ENCODE assay signal across 1 cellular context in genomic region chr19:1836458-1837221, GRCh38.
TF ChIP-seq lines count a peak whose summit lies in the region.

No MANE protein-coding gene starts in this region.

TF ChIP-seq in K562, 482 proteins besides CTCF, POLR2A, EP300 and RAD21 (continues in another document):
- 0 out of 2 replicates have a peak, but pooled peaks have one; percentile 46 for TF ChIP-seq MTA1 (IDR thresholded peaks at IDR 0.05; ENCODE audit: borderline replicate concordance)
- peak in 1 of 2 experiments; percentile 77; a peak in 2 of 4 replicates for TF ChIP-seq NONO (IDR thresholded peaks at IDR 0.05; ENCODE audit: low read depth in 2 of 2, low read length in 1 of 2)
- peak; percentile 72; the same call in 1 of the 2 replicates for TF ChIP-seq L3MBTL2 (IDR thresholded peaks at IDR 0.05)
- peak; percentile 84 for TF ChIP-seq FOXM1 (IDR thresholded peaks at IDR 0.05; ENCODE audit: low read depth)
- TF ChIP-seq FOXM1 (CRISPR knock-in tag; IDR thresholded peaks at IDR 0.05; ENCODE audit: low read depth), result no peak
- no peak for TF ChIP-seq ZNF586 (CRISPR knock-in tag; conservative IDR thresholded peaks at IDR 0.05)
- TF ChIP-seq ARID1B (IDR thresholded peaks at IDR 0.05), result peak; percentile 98
- peak; percentile 64; the same call in 1 of the 2 replicates for TF ChIP-seq ZNF395 (CRISPR knock-in tag; IDR thresholded peaks at IDR 0.05)
- peak; percentile 81; the same call in 1 of the 2 replicates for TF ChIP-seq STAT5A (IDR thresholded peaks at IDR 0.05; ENCODE audit: borderline replicate concordance, low read length)
- TF ChIP-seq PML (IDR thresholded peaks at IDR 0.05; ENCODE audit: low read length), result peak; percentile 88
- peak; percentile 17; the same call in 1 of the 2 replicates for TF ChIP-seq ESRRA (IDR thresholded peaks at IDR 0.05; ENCODE audit: borderline replicate concordance, low read depth)
- TF ChIP-seq, protein P1, sequence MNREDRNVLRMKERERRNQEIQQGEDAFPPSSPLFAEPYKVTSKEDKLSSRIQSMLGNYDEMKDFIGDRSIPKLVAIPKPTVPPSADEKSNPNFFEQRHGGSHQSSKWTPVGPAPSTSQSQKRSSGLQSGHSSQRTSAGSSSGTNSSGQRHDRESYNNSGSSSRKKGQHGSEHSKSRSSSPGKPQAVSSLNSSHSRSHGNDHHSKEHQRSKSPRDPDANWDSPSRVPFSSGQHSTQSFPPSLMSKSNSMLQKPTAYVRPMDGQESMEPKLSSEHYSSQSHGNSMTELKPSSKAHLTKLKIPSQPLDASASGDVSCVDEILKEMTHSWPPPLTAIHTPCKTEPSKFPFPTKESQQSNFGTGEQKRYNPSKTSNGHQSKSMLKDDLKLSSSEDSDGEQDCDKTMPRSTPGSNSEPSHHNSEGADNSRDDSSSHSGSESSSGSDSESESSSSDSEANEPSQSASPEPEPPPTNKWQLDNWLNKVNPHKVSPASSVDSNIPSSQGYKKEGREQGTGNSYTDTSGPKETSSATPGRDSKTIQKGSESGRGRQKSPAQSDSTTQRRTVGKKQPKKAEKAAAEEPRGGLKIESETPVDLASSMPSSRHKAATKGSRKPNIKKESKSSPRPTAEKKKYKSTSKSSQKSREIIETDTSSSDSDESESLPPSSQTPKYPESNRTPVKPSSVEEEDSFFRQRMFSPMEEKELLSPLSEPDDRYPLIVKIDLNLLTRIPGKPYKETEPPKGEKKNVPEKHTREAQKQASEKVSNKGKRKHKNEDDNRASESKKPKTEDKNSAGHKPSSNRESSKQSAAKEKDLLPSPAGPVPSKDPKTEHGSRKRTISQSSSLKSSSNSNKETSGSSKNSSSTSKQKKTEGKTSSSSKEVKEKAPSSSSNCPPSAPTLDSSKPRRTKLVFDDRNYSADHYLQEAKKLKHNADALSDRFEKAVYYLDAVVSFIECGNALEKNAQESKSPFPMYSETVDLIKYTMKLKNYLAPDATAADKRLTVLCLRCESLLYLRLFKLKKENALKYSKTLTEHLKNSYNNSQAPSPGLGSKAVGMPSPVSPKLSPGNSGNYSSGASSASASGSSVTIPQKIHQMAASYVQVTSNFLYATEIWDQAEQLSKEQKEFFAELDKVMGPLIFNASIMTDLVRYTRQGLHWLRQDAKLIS (CRISPR knock-in tag; IDR thresholded peaks at IDR 0.05), result no peak
- TF ChIP-seq ZBTB17 (CRISPR knock-in tag; IDR thresholded peaks at IDR 0.05), result 0 out of 2 replicates have a peak, but pooled peaks have one; percentile 13
- no peak for TF ChIP-seq ZNF551 (CRISPR knock-in tag; IDR thresholded peaks at IDR 0.05)
- peak; percentile 86; the same call in 1 of the 2 replicates for TF ChIP-seq SMARCA5 (IDR thresholded peaks at IDR 0.05)
- TF ChIP-seq NR4A1 (CRISPR knock-in tag; IDR thresholded peaks at IDR 0.05), result no peak
- TF ChIP-seq NR4A1 (tag; IDR thresholded peaks at IDR 0.05), result no peak
- peak; percentile 84 to 92 for TF ChIP-seq TRIM24 (IDR thresholded peaks at IDR 0.05)
- TF ChIP-seq NEUROD1 (IDR thresholded peaks at IDR 0.05; ENCODE audit: borderline replicate concordance, low read depth, low read length, partially characterized antibody), result peak; percentile 59
- no peak for TF ChIP-seq MCM3 (IDR thresholded peaks at IDR 0.05)
- peak; percentile 14; the same call in 1 of the 2 replicates for TF ChIP-seq POLR2G (IDR thresholded peaks at IDR 0.05; ENCODE audit: low read depth, low read length)
- TF ChIP-seq MEF2D (tag; conservative IDR thresholded peaks at IDR 0.05; ENCODE audit: low read depth), result peak; percentile 25; the same call in 1 of the 2 replicates
- peak; percentile 92 for TF ChIP-seq SMARCE1 (IDR thresholded peaks at IDR 0.05)
- peak; percentile 97 for TF ChIP-seq CEBPB (tag; IDR thresholded peaks at IDR 0.05)
- TF ChIP-seq ZBTB7A (IDR thresholded peaks at IDR 0.05; ENCODE audit: borderline replicate concordance, control insufficient read depth, low read depth, low read length), result peak; percentile 83
- no peak for TF ChIP-seq MAFF (IDR thresholded peaks at IDR 0.05; ENCODE audit: low read length)
- peak; percentile 83; the same call in 1 of the 2 replicates for TF ChIP-seq MTA3 (IDR thresholded peaks at IDR 0.05; ENCODE audit: borderline replicate concordance)
- TF ChIP-seq SMAD4 (CRISPR knock-in tag; conservative IDR thresholded peaks at IDR 0.05), result peak; percentile 97
- peak; percentile 97 for TF ChIP-seq CBFA2T2 (conservative IDR thresholded peaks at IDR 0.05)
- peak; percentile 35; the same call in 1 of the 2 replicates for TF ChIP-seq JUND (IDR thresholded peaks at IDR 0.05; ENCODE audit: borderline replicate concordance, low read depth, low read length)
- no peak; the same call in 2 of the 3 replicates for TF ChIP-seq JUND (tag; IDR thresholded peaks at IDR 0.05; ENCODE audit: borderline replicate concordance, low read depth, low read length)
- peak; percentile 70 to 75 for TF ChIP-seq MAZ (CRISPR knock-in tag; conservative IDR thresholded peaks at IDR 0.05 in 1 of 2, IDR thresholded peaks at IDR 0.05 in 1 of 2)
- peak; percentile 89 for TF ChIP-seq ATF7 (IDR thresholded peaks at IDR 0.05)
- TF ChIP-seq MAFK (IDR thresholded peaks at IDR 0.05; ENCODE audit: low read length), result no peak
- TF ChIP-seq HMGN3 (IDR thresholded peaks at IDR 0.05; ENCODE audit: borderline replicate concordance, extremely low read depth, insufficient read length, low read depth, low read length), result peak; percentile 91
- TF ChIP-seq ZNF274 (IDR thresholded peaks at IDR 0.05; ENCODE audit: borderline replicate concordance, low read depth, low read length), result no peak
- peak; percentile 26; the same call in 1 of the 2 replicates for TF ChIP-seq RB1 (IDR thresholded peaks at IDR 0.05; ENCODE audit: low read depth)
- peak in 1 of 2 experiments; percentile 20 for TF ChIP-seq AFF1 (IDR thresholded peaks at IDR 0.05; ENCODE audit: low read depth in 1 of 2, partially characterized antibody in 2 of 2)
- peak in 1 of 2 experiments; percentile 74; a peak in 2 of 4 replicates for TF ChIP-seq RCOR1 (IDR thresholded peaks at IDR 0.05; ENCODE audit: borderline replicate concordance in 1 of 2, low read depth in 2 of 2, low read length in 2 of 2)
- TF ChIP-seq NCOA4 (IDR thresholded peaks at IDR 0.05; ENCODE audit: partially characterized antibody), result no peak
- TF ChIP-seq DDX20 (tag; IDR thresholded peaks at IDR 0.05; ENCODE audit: low read depth), result no peak
- peak; percentile 76 for TF ChIP-seq CEBPG (CRISPR knock-in tag; IDR thresholded peaks at IDR 0.05)
- TF ChIP-seq CEBPG (tag; conservative IDR thresholded peaks at IDR 0.05 in 1 of 2, IDR thresholded peaks at IDR 0.05 in 1 of 2), result peak; percentile 69 to 81
- TF ChIP-seq ZEB2 (IDR thresholded peaks at IDR 0.05), result peak; percentile 25; the same call in 1 of the 2 replicates
- TF ChIP-seq, protein P2, sequence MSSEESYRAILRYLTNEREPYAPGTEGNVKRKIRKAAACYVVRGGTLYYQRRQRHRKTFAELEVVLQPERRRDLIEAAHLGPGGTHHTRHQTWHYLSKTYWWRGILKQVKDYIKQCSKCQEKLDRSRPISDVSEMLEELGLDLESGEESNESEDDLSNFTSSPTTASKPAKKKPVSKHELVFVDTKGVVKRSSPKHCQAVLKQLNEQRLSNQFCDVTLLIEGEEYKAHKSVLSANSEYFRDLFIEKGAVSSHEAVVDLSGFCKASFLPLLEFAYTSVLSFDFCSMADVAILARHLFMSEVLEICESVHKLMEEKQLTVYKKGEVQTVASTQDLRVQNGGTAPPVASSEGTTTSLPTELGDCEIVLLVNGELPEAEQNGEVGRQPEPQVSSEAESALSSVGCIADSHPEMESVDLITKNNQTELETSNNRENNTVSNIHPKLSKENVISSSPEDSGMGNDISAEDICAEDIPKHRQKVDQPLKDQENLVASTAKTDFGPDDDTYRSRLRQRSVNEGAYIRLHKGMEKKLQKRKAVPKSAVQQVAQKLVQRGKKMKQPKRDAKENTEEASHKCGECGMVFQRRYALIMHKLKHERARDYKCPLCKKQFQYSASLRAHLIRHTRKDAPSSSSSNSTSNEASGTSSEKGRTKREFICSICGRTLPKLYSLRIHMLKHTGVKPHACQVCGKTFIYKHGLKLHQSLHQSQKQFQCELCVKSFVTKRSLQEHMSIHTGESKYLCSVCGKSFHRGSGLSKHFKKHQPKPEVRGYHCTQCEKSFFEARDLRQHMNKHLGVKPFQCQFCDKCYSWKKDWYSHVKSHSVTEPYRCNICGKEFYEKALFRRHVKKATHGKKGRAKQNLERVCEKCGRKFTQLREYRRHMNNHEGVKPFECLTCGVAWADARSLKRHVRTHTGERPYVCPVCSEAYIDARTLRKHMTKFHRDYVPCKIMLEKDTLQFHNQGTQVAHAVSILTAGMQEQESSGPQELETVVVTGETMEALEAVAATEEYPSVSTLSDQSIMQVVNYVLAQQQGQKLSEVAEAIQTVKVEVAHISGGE (CRISPR knock-in tag; IDR thresholded peaks at IDR 0.05), result peak in 1 of 3 experiments; percentile 50; a peak in 1 of 6 replicates
- TF ChIP-seq HDAC2 (IDR thresholded peaks at IDR 0.05), result peak; percentile 84
- peak; percentile 80 for TF ChIP-seq GATAD2B (IDR thresholded peaks at IDR 0.05; ENCODE audit: borderline replicate concordance)
- TF ChIP-seq DPF2 (IDR thresholded peaks at IDR 0.05), result peak; percentile 97
- TF ChIP-seq CCNT2 (IDR thresholded peaks at IDR 0.05; ENCODE audit: borderline replicate concordance, extremely low read depth, insufficient read length, low read depth, low read length), result peak; percentile 94
- TF ChIP-seq POLR2AphosphoS5 (IDR thresholded peaks at IDR 0.05; ENCODE audit: control insufficient read depth, insufficient read depth, low read depth, low read length), result peak; percentile 92
- peak; percentile 59 for TF ChIP-seq GATAD2A (IDR thresholded peaks at IDR 0.05)
- TF ChIP-seq TCF7L2 (IDR thresholded peaks at IDR 0.05; ENCODE audit: low read depth, low read length), result peak; percentile 73; the same call in 1 of the 2 replicates
- TF ChIP-seq KDM1A (IDR thresholded peaks at IDR 0.05), result peak; percentile 35 to 61; a peak in 1 of 4 replicates
- peak; percentile 36 to 87; a peak in 2 of 4 replicates for TF ChIP-seq TBL1XR1 (IDR thresholded peaks at IDR 0.05; ENCODE audit: low read length in 2 of 2)
- TF ChIP-seq, protein P3, sequence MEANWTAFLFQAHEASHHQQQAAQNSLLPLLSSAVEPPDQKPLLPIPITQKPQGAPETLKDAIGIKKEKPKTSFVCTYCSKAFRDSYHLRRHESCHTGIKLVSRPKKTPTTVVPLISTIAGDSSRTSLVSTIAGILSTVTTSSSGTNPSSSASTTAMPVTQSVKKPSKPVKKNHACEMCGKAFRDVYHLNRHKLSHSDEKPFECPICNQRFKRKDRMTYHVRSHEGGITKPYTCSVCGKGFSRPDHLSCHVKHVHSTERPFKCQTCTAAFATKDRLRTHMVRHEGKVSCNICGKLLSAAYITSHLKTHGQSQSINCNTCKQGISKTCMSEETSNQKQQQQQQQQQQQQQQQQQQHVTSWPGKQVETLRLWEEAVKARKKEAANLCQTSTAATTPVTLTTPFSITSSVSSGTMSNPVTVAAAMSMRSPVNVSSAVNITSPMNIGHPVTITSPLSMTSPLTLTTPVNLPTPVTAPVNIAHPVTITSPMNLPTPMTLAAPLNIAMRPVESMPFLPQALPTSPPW (CRISPR knock-in tag; IDR thresholded peaks at IDR 0.05), result peak; percentile 85
- peak; percentile 77; the same call in 1 of the 2 replicates for TF ChIP-seq DMBX1 (CRISPR knock-in tag; IDR thresholded peaks at IDR 0.05; ENCODE audit: borderline replicate concordance)
- TF ChIP-seq, protein P4, sequence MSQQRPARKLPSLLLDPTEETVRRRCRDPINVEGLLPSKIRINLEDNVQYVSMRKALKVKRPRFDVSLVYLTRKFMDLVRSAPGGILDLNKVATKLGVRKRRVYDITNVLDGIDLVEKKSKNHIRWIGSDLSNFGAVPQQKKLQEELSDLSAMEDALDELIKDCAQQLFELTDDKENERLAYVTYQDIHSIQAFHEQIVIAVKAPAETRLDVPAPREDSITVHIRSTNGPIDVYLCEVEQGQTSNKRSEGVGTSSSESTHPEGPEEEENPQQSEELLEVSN (IDR thresholded peaks at IDR 0.05; ENCODE audit: borderline replicate concordance in 1 of 2, extremely low read depth in 1 of 2, insufficient read depth in 1 of 2, insufficient read length in 1 of 2, low read depth in 1 of 2, low read length in 1 of 2, poor library complexity in 1 of 2, severe bottlenecking in 1 of 2), result peak in 1 of 2 experiments; percentile 35
- TF ChIP-seq POLR3A (IDR thresholded peaks at IDR 0.05; ENCODE audit: borderline replicate concordance, extremely low read depth, insufficient read depth, insufficient read length), result no peak
- 0 out of 2 replicates have a peak, but pooled peaks have one; percentile 35 for TF ChIP-seq ZNF197 (CRISPR knock-in tag; IDR thresholded peaks at IDR 0.05; ENCODE audit: low read depth)
- TF ChIP-seq MEIS2 (IDR thresholded peaks at IDR 0.05; ENCODE audit: partially characterized antibody), result peak; percentile 35
- peak; percentile 98 for TF ChIP-seq CBFA2T3 (IDR thresholded peaks at IDR 0.05)
